Comparison of ENCODE assay signal across 11 cellular contexts in the genomic region with DNA sequence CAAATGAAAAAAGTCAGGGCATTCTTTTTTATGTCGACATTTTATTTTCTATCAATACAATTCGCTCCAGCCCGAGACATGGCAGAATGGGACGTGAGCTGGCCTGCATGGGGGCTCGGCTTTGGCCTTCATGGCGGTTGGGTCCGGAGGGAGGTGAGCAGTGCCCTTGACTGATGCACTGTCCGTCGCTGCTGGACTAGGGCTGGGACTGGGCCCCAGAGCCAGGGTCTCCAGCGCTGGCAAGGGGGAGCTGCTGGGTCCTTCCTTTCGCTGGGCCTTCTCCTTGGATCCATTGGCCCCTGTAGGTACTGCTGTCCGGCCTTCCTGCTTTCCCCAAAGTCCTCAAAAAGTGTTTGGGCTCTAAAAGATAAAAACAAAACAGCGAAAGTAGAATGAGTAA.
"Had no signal": no experiment of that assay in that cellular context is flagged by ENCODE, and none has a peak within 500 bp of the region (broad histone marks: within the 10 kb centered on the region; RNA-seq: fewer than 3 reads in every experiment).

No MANE protein-coding gene starts in this region.

- ATAC-seq: GM23338, HCT116 had no signal

- H3K9me3 ChIP-seq: HAP-1 had no signal

- DNase-seq: GM23248, GOT3, H7, H9, HCEC 1CT, HFFc6 had no signal

- H2AFZ ChIP-seq: GM23248, GM23338 had no signal

- H3K27ac Mint-ChIP-seq: GM23338, H9, HFFc6 had no signal

- H3K4me1 ChIP-seq: HAP-1 had no signal

- H3K9ac ChIP-seq: GM23248 had no signal

- H3K36me3 ChIP-seq: HAP-1 had no signal

- H3K27ac ChIP-seq: GM23248 had no signal

- H3K4me2 ChIP-seq: GM23338 had no signal

- H3K4me3 ChIP-seq: GM23248, GM23338, HAP-1 had no signal

- H3K9me3 Mint-ChIP-seq: GM23338 had no signal

- H3K4me3 Mint-ChIP-seq: GM23338, H9, HFFc6 had no signal

- FAIRE-seq: H1, H54 had no signal
